In the genomic region with DNA sequence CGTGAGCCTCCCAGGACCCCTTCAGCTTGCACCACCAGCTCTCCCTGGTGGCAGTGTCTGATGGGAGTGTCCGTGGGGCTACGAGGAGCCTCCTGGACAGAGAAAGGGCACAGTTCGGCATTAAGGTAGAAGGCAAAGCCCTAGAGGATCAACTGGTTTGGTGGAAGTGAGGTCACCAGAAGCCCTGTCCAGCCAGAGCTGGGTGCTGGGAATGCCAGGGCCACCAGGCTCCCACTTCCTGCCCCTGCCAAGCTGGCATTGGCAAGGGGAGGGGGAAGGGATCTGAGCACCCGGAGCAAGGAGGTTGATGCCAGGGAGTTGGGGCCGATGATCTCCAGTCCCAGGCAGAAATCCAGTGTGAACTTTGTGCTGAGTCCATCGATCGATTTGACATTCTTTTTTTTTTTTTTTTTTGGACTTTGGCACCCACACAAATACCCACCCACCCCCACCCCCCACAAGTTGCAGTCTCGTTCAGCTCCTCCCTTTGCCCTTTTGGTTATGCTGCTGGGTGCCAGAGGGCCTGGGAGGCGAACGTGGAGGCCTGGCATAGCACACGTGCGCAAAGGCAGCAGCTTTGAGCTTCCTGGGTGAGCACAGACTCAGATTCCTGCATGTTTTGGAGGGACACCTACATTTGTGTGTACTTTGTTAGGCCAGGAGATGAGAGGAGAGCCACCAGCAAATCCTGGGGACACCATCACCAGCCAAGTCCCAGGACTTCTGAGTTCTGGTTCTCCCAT, we compare ENCODE assay signal across 10 cellular contexts. TPM values are rescaled to one million over a fixed set of nuclear protein-coding genes. Genes with fewer than 3 reads are reported as not detected.
DNase-seq lines count a peak whose midpoint lies in the region; ATAC-seq, FAIRE-seq and TF ChIP-seq lines count a peak whose summit lies in the region.
"Had no signal": no experiment of that assay in that cellular context is flagged by ENCODE, and none has a peak within 500 bp of the region (broad histone marks: within the 10 kb centered on the region; RNA-seq: fewer than 3 reads in every experiment).

No MANE protein-coding gene starts in this region.

- H3K27ac ChIP-seq in astrocyte (ENCODE audit: low read depth, low read length) (no peak overlapping the region), liver (ENCODE audit: low read depth in 1 of 2, low read length in 2 of 2) (peak overlapping the region; percentile 90 to 98), thoracic aorta (peak overlapping the region; percentile 70 to 85)

- no peak for TF ChIP-seq POLR2A in lower leg skin (IDR thresholded peaks at IDR 0.05)

- H4K20me1 ChIP-seq in astrocyte (ENCODE audit: insufficient read depth, low read length) = peaks cover 30% of the 10 kb centered on the region

- H3K27me3 Mint-ChIP-seq in activated T-cell treated with anti-CD3 and anti-CD28 coated beads, Interleukin-2, amount 50 U/mL, for 24 hours = no peaks in the 10 kb centered on the region
- no peaks in the 10 kb centered on the region for H3K27me3 Mint-ChIP-seq in astrocyte (ENCODE audit: low read depth, unreplicated experiment)

- peaks cover 12% of the 10 kb centered on the region for H3K4me1 ChIP-seq in astrocyte (ENCODE audit: insufficient read depth, low read length)
- peaks cover 19 to 63% (median 45%) of the 10 kb centered on the region in 4 donors for H3K4me1 ChIP-seq in liver (ENCODE audit: control insufficient read depth in 4 of 4, insufficient read depth in 4 of 4, low read length in 3 of 4)
- peaks cover 11 to 27% of the 10 kb centered on the region in 2 donors for H3K4me1 ChIP-seq in thoracic aorta (ENCODE audit: control insufficient read depth in 1 of 2, low read depth in 2 of 2)

- no peak for TF ChIP-seq CTCF in astrocyte (IDR thresholded peaks at IDR 0.05; ENCODE audit: insufficient read depth, low read depth, low read length)
- no peak for TF ChIP-seq CTCF in liver (IDR thresholded peaks at IDR 0.05; ENCODE audit: low read depth, low read length, missing input control)
- no peak for TF ChIP-seq CTCF in thoracic aorta (IDR thresholded peaks at IDR 0.05)
- TF ChIP-seq CTCF in lower leg skin (IDR thresholded peaks at IDR 0.05) = no peak

- 16% methylated on average over 13 of the region's 13 CpGs for WGBS in liver
- WGBS in lower leg skin, 2 donors = 41 to 44% methylated on average over 13 of the region's 13 CpGs

- H3K9me3 Mint-ChIP-seq in activated T-cell treated with anti-CD3 and anti-CD28 coated beads, Interleukin-2, amount 50 U/mL, for 24 hours = no peaks in the 10 kb centered on the region
- H3K9me3 Mint-ChIP-seq in astrocyte (ENCODE audit: unreplicated experiment) = no peaks in the 10 kb centered on the region

- H3K27me3 ChIP-seq in astrocyte (ENCODE audit: insufficient read depth, low read length) (no peaks in the 10 kb centered on the region), liver (ENCODE audit: control insufficient read depth in 4 of 4, insufficient read depth in 4 of 4, low read length in 3 of 4) (no peaks in the 10 kb centered on the region), thoracic aorta (replicated peaks; ENCODE audit: insufficient read depth) (no peaks in the 10 kb centered on the region)

- peak overlapping the region; percentile 93 for H3K27ac Mint-ChIP-seq in activated T-cell treated with anti-CD3 and anti-CD28 coated beads, Interleukin-2, amount 50 U/mL, for 24 hours
- H3K27ac Mint-ChIP-seq in astrocyte (ENCODE audit: unreplicated experiment) = no peak overlapping the region

- peaks cover 66% of the 10 kb centered on the region for H3K4me1 Mint-ChIP-seq in activated T-cell treated with anti-CD3 and anti-CD28 coated beads, Interleukin-2, amount 50 U/mL, for 24 hours (ENCODE audit: low read depth)
- H3K4me1 Mint-ChIP-seq in astrocyte (ENCODE audit: low read depth, unreplicated experiment) = peaks cover 21% of the 10 kb centered on the region

- H3K79me2 ChIP-seq in astrocyte (ENCODE audit: insufficient read depth, low read length) = peaks cover 35% of the 10 kb centered on the region

- H3K36me3 Mint-ChIP-seq in activated T-cell treated with anti-CD3 and anti-CD28 coated beads, Interleukin-2, amount 50 U/mL, for 24 hours (ENCODE audit: low read depth) = peaks cover 57% of the 10 kb centered on the region
- H3K36me3 Mint-ChIP-seq in astrocyte (ENCODE audit: low read depth, unreplicated experiment) = peaks cover 5% of the 10 kb centered on the region

- peak overlapping the region; percentile 65 for H2AFZ ChIP-seq in astrocyte (ENCODE audit: low read depth, low read length)

- peak overlapping the region; percentile 62 for H3K4me3 ChIP-seq in astrocyte (ENCODE audit: insufficient read depth, low read depth, low read length)
- H3K4me3 ChIP-seq in liver (ENCODE audit: low read depth in 1 of 3, low read length in 3 of 3) = peak overlapping the region; percentile 76 to 96 (median 94)
- peak overlapping the region; percentile 98 for H3K4me3 ChIP-seq in thoracic aorta
- H3K4me3 ChIP-seq in lower leg skin (ENCODE audit: low read depth, poor library complexity, severe bottlenecking) = no peak overlapping the region

- H3K4me3 Mint-ChIP-seq in activated T-cell treated with anti-CD3 and anti-CD28 coated beads, Interleukin-2, amount 50 U/mL, for 24 hours = peak overlapping the region; percentile 92
- H3K4me3 Mint-ChIP-seq in astrocyte (ENCODE audit: unreplicated experiment) = peak overlapping the region; percentile 92

- no peak for FAIRE-seq in astrocyte (lab: Jason Lieb, UNC)

- no peak for ATAC-seq in thoracic aorta (ENCODE audit: insufficient number of reproducible peaks, low FRiP score, low read depth)
- no peak for ATAC-seq in GM18867 (IDR thresholded peaks at IDR 0.05; ENCODE audit: unreplicated experiment)
- no peak for ATAC-seq in HG02981 (IDR thresholded peaks at IDR 0.05; ENCODE audit: unreplicated experiment)

- H3K36me3 ChIP-seq in astrocyte (ENCODE audit: insufficient read depth, low read length) = no peaks in the 10 kb centered on the region
- no peaks in the 10 kb centered on the region for H3K36me3 ChIP-seq in liver (ENCODE audit: control insufficient read depth in 4 of 4, insufficient read depth in 3 of 4, low read depth in 1 of 4, low read length in 3 of 4)
- H3K36me3 ChIP-seq in thoracic aorta = no peaks in the 10 kb centered on the region

- peak overlapping the region; percentile 84 for H3K4me2 ChIP-seq in astrocyte (ENCODE audit: low read length)

- DNase-seq in activated T-cell treated with anti-CD3 and anti-CD28 coated beads, Interleukin-2, amount 50 U/mL, for 24 hours = no peak
- DNase-seq in activated T-cell treated with anti-CD3 and anti-CD28 coated beads for 4 hours (no peak), astrocyte (ENCODE audit: low read depth) (no peak), thoracic aorta (ENCODE audit: low spot score) (no peak), lower leg skin (ENCODE audit: low spot score in 2 of 2) (no peak)

- H3K9me3 ChIP-seq in astrocyte (ENCODE audit: insufficient read depth, low read depth, low read length) (no peaks in the 10 kb centered on the region), liver (ENCODE audit: control insufficient read depth in 4 of 4, low read length in 3 of 4) (no peaks in the 10 kb centered on the region), thoracic aorta (no peaks in the 10 kb centered on the region)

- H3K9ac ChIP-seq in astrocyte (ENCODE audit: low read length) = peak overlapping the region; percentile 57
- peak overlapping the region; percentile 77 to 95 for H3K9ac ChIP-seq in liver (ENCODE audit: low read depth in 1 of 2, low read length in 2 of 2)

- intact Hi-C loops in lower leg skin (cut with DNase I; ENCODE audit: low total_unique reads) = no loop called here

- TF ChIP-seq RAD21 in liver (IDR thresholded peaks at IDR 0.05) = peak; percentile 55 to 59

TF ChIP-seq in liver, 16 proteins besides CTCF, POLR2A, EP300 and RAD21 (continues in another document):
- TF ChIP-seq REST (IDR thresholded peaks at IDR 0.05) (peak; percentile 96), HNF4G (IDR thresholded peaks at IDR 0.05) (peak; percentile 99), GABPA (IDR thresholded peaks at IDR 0.05 in 1 of 2, conservative IDR thresholded peaks at IDR 0.05 in 1 of 2) (peak in 1 of 2 donors; percentile 81), SP1 (IDR thresholded peaks at IDR 0.05) (peak; percentile 99), YY1 (IDR thresholded peaks at IDR 0.05) (peak; percentile 86), EGR1 (IDR thresholded peaks at IDR 0.05; ENCODE audit: low read depth in 2 of 2) (peak; percentile 24 to 72)

RNA-seq across cellular contexts. Expression of gene NHERF1, which starts 2.1 kb away (rescaled TPM):
- total RNA-seq in astrocyte (27.9 and 36.3 TPM in 2 replicates), liver (10 to 100 TPM; 38.1 to 84.1 TPM), thoracic aorta (10 to 100 TPM; 23.2 to 32.8 TPM), lower leg skin (10 to 100 TPM; 47.6 to 67.7 (median 58.6) TPM)
- polyA plus RNA-seq in liver = 100 to 1,000 TPM; 105 to 160 TPM

RNA-seq across cellular contexts. Expression of gene RAB37, which starts 13.4 kb away (rescaled TPM):
- total RNA-seq in astrocyte (0.77 TPM in 1 of 2 replicates, not detected in the other), liver (1 to 10 TPM; 5.1 to 5.3 TPM), thoracic aorta (1 to 10 TPM; 2.2 to 3.2 TPM), lower leg skin (1 to 10 TPM in 1 of 4 donors, under 1 TPM in 1, not detected in 2; 0.57 to 1.7 TPM)
- polyA plus RNA-seq in liver = 1 to 10 TPM; 5.9 to 8.8 TPM
- total RNA-seq: Daoy had no signal

RNA-seq across cellular contexts. Expression of gene NAT9, which starts 25.6 kb away (rescaled TPM):
- total RNA-seq in astrocyte (58.4 and 61.8 TPM in 2 replicates), liver (10 to 100 TPM in 1 of 2 donors, 1 to 10 TPM in 1; 8.1 to 25.5 TPM), thoracic aorta (10 to 100 TPM; 37.1 to 39.4 TPM), lower leg skin (10 to 100 TPM; 14.3 to 26.6 (median 18.1) TPM)
- polyA plus RNA-seq in liver = 10 to 100 TPM; 15.7 to 18.4 TPM

RNA-seq across cellular contexts. Expression of gene CD300LF, which starts 37.8 kb away (rescaled TPM):
- not detected in 2 replicates for total RNA-seq in astrocyte
- total RNA-seq in liver = 1 to 10 TPM; 1.5 to 1.9 TPM
- under 1 TPM; 0.13 to 0.55 TPM for polyA plus RNA-seq in liver
- total RNA-seq in thoracic aorta = 1 to 10 TPM in 1 of 2 donors, not detected in 1; 2.3 TPM
- under 1 TPM in 2 of 4 donors, not detected in 2; 0.13 to 0.27 TPM for total RNA-seq in lower leg skin
- total RNA-seq: Daoy; T-helper 2 cell treated with Interferon-gamma antibody and Interleukin-4, amounts not matched to agents 100 ng/mL and 5 ng/mL, for 36 hours had no signal
